In genomic region chr3:102544741-102545140, GRCh38 we compare ENCODE assay signal across 32 cellular contexts.
"Had no signal": no experiment of that assay in that cellular context is flagged by ENCODE, and none has a peak within 500 bp of the region (broad histone marks: within the 10 kb centered on the region; RNA-seq: fewer than 3 reads in every experiment).

No MANE protein-coding gene starts in this region.

- H3K27ac ChIP-seq: adrenal gland, ascending aorta, body of pancreas, brain microvascular endothelial cell, breast epithelium, cardiac muscle cell had no signal

- H3K9me3 ChIP-seq: adrenal gland, ascending aorta, body of pancreas, breast epithelium had no signal

- DNase-seq: activated effector memory CD4-positive, alpha-beta T cell treated with anti-CD3 and anti-CD28 coated beads, Interleukin-2, amount 50 U/mL, for 16 hours; activated effector memory CD4-positive, alpha-beta T cell treated with Interleukin-2 at 50 U/mL for 16 hours; activated gamma-delta T cell; activated gamma-delta T cell treated with Interleukin-2 at 50 U/mL for 16 hours; activated naive CD4-positive, alpha-beta T cell; activated naive CD4-positive, alpha-beta T cell treated with anti-CD3 and anti-CD28 coated beads for 36 hours; activated naive CD4-positive, alpha-beta T cell treated with anti-CD3 and anti-CD28 coated beads, Interleukin-2, amount 10 ng/mL, durations not matched to agents 7 days and 5 days; activated naive CD4-positive, alpha-beta T cell treated with anti-CD3 and anti-CD28 coated beads, Interleukin-2, amount 50 U/mL, for 16 hours; activated naive CD4-positive, alpha-beta T cell treated with Interleukin-2 at 50 U/mL for 16 hours; activated naive CD8-positive, alpha-beta T cell treated with anti-CD3 and anti-CD28 coated beads for 36 hours; activated naive CD8-positive, alpha-beta T cell treated with anti-CD3 and anti-CD28 coated beads, Interleukin-2, amount 10 ng/mL, durations not matched to agents 7 days and 5 days; activated naive CD8-positive, alpha-beta T cell treated with anti-CD3 and anti-CD28 coated beads, Interleukin-2, amount 50 U/mL, for 24 hours; activated T-cell treated with anti-CD3 and anti-CD28 coated beads, Interleukin-2, amount 50 U/mL, for 24 hours; activated T-cell treated with anti-CD3 and anti-CD28 coated beads, Interleukin-2, amount 50 U/mL, for 4 hours; activated T-cell treated with anti-CD3 and anti-CD28 coated beads, Interleukin-2, amount 50 U/mL, for 48 hours; activated T-cell treated with anti-CD3 and anti-CD28 coated beads, Interleukin-2, amount 50 U/mL, for 72 hours; adrenal gland; amniotic stem cell; amygdala; anterior cingulate cortex; aorta; body of pancreas; brain microvascular endothelial cell; caudate nucleus; central memory CD4-positive, alpha-beta T cell; cerebellar nuclear complex had no signal

- H3K4me3 ChIP-seq: adrenal gland, ascending aorta, body of pancreas, breast epithelium, cardiac muscle cell had no signal

- ATAC-seq: activated naive CD4-positive, alpha-beta T cell treated with anti-CD3 and anti-CD28 coated beads, Interleukin-2, amount 50 U/mL, for 72 hours; activated naive CD8-positive, alpha-beta T cell treated with anti-CD3 and anti-CD28 coated beads, Interleukin-2, amount 50 U/mL, for 24 hours; activated T-cell treated with anti-CD3 and anti-CD28 coated beads, Interleukin-2, amount 50 U/mL, for 4 hours; activated T-cell treated with anti-CD3 and anti-CD28 coated beads, Interleukin-2, amount 50 U/mL, for 72 hours; activated T-helper 17 cell treated with anti-CD3 and anti-CD28 coated beads, Interleukin-2, amount 50 U/mL, for 72 hours; body of pancreas had no signal

- FAIRE-seq: astrocyte had no signal

- H3K36me3 ChIP-seq: adrenal gland, ascending aorta, brain microvascular endothelial cell, breast epithelium, cardiac muscle cell had no signal

- H3K4me1 ChIP-seq: adrenal gland, ascending aorta, body of pancreas, breast epithelium had no signal

- H3K27me3 ChIP-seq: adrenal gland, ascending aorta, body of pancreas, brain microvascular endothelial cell, breast epithelium, cardiac muscle cell had no signal
